In genomic region chr17:35568561-35568960, GRCh38 we compare ENCODE assay signal across 8 cellular contexts. TPM values are rescaled to one million over a fixed set of nuclear protein-coding genes. Genes with fewer than 3 reads are reported as not detected.
DNase-seq lines count a peak whose midpoint lies in the region; ATAC-seq and TF ChIP-seq lines count a peak whose summit lies in the region.

No MANE protein-coding gene starts in this region.

- POLR2A ChIA-PET in BJ (lab: Charles Lee), result interaction anchor here (0.6 to 1.0 kb wide), 4 partner anchors 8 to 195 kb away, joined by 5 to 14 read pairs (median 6); partner anchors contain the start of gene PEX12

- no peaks in the 10 kb centered on the region for H3K36me3 ChIP-seq in BJ (ENCODE audit: control insufficient read depth, insufficient read depth, low read length)

- DNase-seq in BJ (ENCODE audit: low read depth), result no peak
- DNase-seq in activated CD4-positive, alpha-beta T cell treated with anti-CD3 and anti-CD28 coated beads for 48 hours, result peak; percentile 70
- peak; percentile 74 for DNase-seq in epithelial cell of esophagus (ENCODE audit: low read depth)
- DNase-seq in neural crest cell (ENCODE audit: low read depth, low spot score), result no peak
- DNase-seq in NCI-H226, result no peak
- no peak for DNase-seq in NCI-H1436 (lab: John Stamatoyannopoulos, UW)

- H3K36me3 Mint-ChIP-seq in neural crest cell (ENCODE audit: low read depth), result no peaks in the 10 kb centered on the region

- peaks cover 41% of the 10 kb centered on the region for H3K27me3 Mint-ChIP-seq in neural crest cell (ENCODE audit: low read depth)

- H3K4me1 Mint-ChIP-seq in neural crest cell, result peaks cover 29% of the 10 kb centered on the region

- H3K9me3 Mint-ChIP-seq in neural crest cell, result no peaks in the 10 kb centered on the region

- H3K27me3 ChIP-seq in BJ (ENCODE audit: control insufficient read depth, insufficient read depth, low read length), result no peaks in the 10 kb centered on the region; the same call in 1 of the 2 replicates

- TF ChIP-seq CTCF in BJ (IDR thresholded peaks at IDR 0.05; ENCODE audit: insufficient read depth, low read depth, low read length) (no peak), epithelial cell of esophagus (IDR thresholded peaks at IDR 0.05; ENCODE audit: insufficient read depth, low read depth, low read length, missing control alignments) (no peak), neural crest cell (conservative IDR thresholded peaks at IDR 0.05) (no peak)

- peak overlapping the region; percentile 55 for H3K4me3 ChIP-seq in BJ (ENCODE audit: low read depth, low read length)
- H3K4me3 ChIP-seq in epithelial cell of esophagus (ENCODE audit: low read length), result peak overlapping the region; percentile 92

- no peak overlapping the region for H3K27ac Mint-ChIP-seq in neural crest cell (ENCODE audit: unreplicated experiment)

- ATAC-seq in HG03378 (IDR thresholded peaks at IDR 0.05; ENCODE audit: unreplicated experiment) (peak; percentile 14), GM19035 (IDR thresholded peaks at IDR 0.05; ENCODE audit: unreplicated experiment) (no peak)

- CTCF ChIA-PET in BJ (lab: Yijun Ruan, JAX), result no interaction called here

- H3K4me3 Mint-ChIP-seq in neural crest cell, result peak overlapping the region; percentile 95

RNA-seq across cellular contexts. Expression of gene SLFN14, which starts 7.9 kb away (rescaled TPM):
- polyA plus RNA-seq in BJ (2011; rRNA removed), result not detected in 2 replicates
- polyA minus RNA-seq in BJ (2011; rRNA and poly(A)+ RNA removed), result not detected in 2 replicates
- not detected in 2 replicates for total RNA-seq in neural crest cell

RNA-seq across cellular contexts. Expression of gene PEX12, which starts 9.8 kb away (rescaled TPM):
- polyA plus RNA-seq in BJ (2011; rRNA removed), result 8.5 and 11.0 TPM in 2 replicates
- polyA minus RNA-seq in BJ (2011; rRNA and poly(A)+ RNA removed), result 5.5 and 7.3 TPM in 2 replicates
- total RNA-seq in neural crest cell, result 4.2 and 5.1 TPM in 2 replicates

RNA-seq across cellular contexts. Expression of gene AP2B1, which starts 18.6 kb away (rescaled TPM):
- polyA plus RNA-seq in BJ (2011; rRNA removed), result 122 and 151 TPM in 2 replicates
- polyA minus RNA-seq in BJ (2011; rRNA and poly(A)+ RNA removed), result 112 and 128 TPM in 2 replicates
- total RNA-seq in neural crest cell, result 216 and 228 TPM in 2 replicates

RNA-seq across cellular contexts. Expression of gene SLFN12L, which starts 31.1 kb away (rescaled TPM):
- polyA plus RNA-seq in BJ (2011; rRNA removed), result not detected in 2 replicates
- polyA minus RNA-seq in BJ (2011; rRNA and poly(A)+ RNA removed), result not detected in 2 replicates
- not detected in 2 replicates for total RNA-seq in neural crest cell

Comparison
In these comparisons a context has a peak if more than half of its experiments do, and no peak if none do; other contexts are left out.
1. DNase-seq: peak in activated CD4-positive, alpha-beta T cell treated with anti-CD3 and anti-CD28 coated beads for 48 hours (single experiment) and epithelial cell of esophagus (single experiment); none in BJ (single experiment), neural crest cell (single experiment), NCI-H226 (single experiment) and NCI-H1436 (single experiment).